ENCODE assay signal across 28 cellular contexts in the genomic region with DNA sequence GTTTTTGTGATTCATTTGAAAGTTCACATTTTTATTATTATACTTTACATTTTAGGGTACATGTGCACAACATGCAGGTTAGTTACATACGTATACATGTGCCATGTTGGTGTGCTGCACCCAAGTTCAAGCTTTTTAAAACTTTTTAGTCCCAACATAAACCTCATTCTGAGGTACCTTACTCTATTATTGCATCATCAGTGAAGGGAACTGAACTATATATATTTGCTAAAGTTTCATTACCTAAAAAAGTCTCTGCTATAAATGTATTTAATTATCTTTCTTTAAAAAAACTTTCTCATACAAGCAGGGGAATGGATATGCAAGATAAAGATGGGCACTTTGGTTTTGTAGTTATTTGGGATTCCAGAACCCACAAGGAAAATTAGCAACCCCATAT.
"Had no signal": no experiment of that assay in that cellular context is flagged by ENCODE, and none has a peak within 500 bp of the region (broad histone marks: within the 10 kb centered on the region; RNA-seq: fewer than 3 reads in every experiment).

No MANE protein-coding gene starts in this region.

- H3K4me2 ChIP-seq: neural progenitor cell had no signal

- H3K79me2 ChIP-seq: parathyroid adenoma had no signal

- H3K9ac ChIP-seq: neural progenitor cell, parathyroid adenoma had no signal

- H3K9me3 ChIP-seq: ovary, psoas muscle, suprapubic skin, testis, tibial artery, transverse colon, upper lobe of right lung, uterus had no signal

- H3K36me3 ChIP-seq: neural progenitor cell, ovary, spleen, suprapubic skin, tibial artery, transverse colon, upper lobe of right lung, uterus had no signal

- H3K4me3 ChIP-seq: neural progenitor cell, ovary, psoas muscle, skin epidermis, smooth muscle cell, spleen, suprapubic skin, testis, tibial artery, transverse colon, upper lobe of right lung, uterus had no signal

- H3K27me3 ChIP-seq: neural progenitor cell, ovary, spleen, suprapubic skin, testis, tibial artery, transverse colon, upper lobe of right lung, uterus had no signal

- ATAC-seq: natural killer cell; psoas muscle; right cardiac atrium; sciatic nerve; stimulated activated memory B cell treated with anti-CD40 and anti-IgM and Interleukin-4, amounts not matched to agents 10 μg/mL and 1 μg/mL and 100 μg/mL, for 72 hours; stimulated activated naive CD8-positive, alpha-beta T cell treated with anti-CD3 and anti-CD28 coated beads, Interleukin-15, amount 100 ng/mL, for 72 hours; stimulated activated naive CD8-positive, alpha-beta T cell treated with anti-CD3 and anti-CD28 coated beads, Interleukin-15, Interleukin-2, amounts not matched to agents 100 U/mL and 50 U/mL, for 24 hours; upper lobe of right lung had no signal

- H3K27ac ChIP-seq: neural progenitor cell, ovary, parathyroid adenoma, psoas muscle, skin epidermis, spleen, suprapubic skin, testis, tibial artery, transverse colon, upper lobe of right lung, uterus had no signal

- DNase-seq: natural killer cell; occipital lobe; ovary; posterior cingulate gyrus; psoas muscle; right cardiac atrium; spleen; stimulated activated CD4-positive, alpha-beta T cell treated with anti-CD3 and anti-CD28 coated beads, Interleukin-12 subunit alpha, Interleukin-12 subunit beta, amount 100 ng/mL, for 4 hours; stimulated activated CD4-positive, alpha-beta T cell treated with anti-CD3 and anti-CD28 coated beads, Interleukin-1b, Interleukin-23, amount 100 ng/mL, for 48 hours; stimulated activated CD4-positive, alpha-beta T cell treated with anti-CD3 and anti-CD28 coated beads, Interleukin-4, amount 100 ng/mL, for 1 hour; stimulated activated CD4-positive, alpha-beta T cell treated with anti-CD3 and anti-CD28 coated beads, Interleukin-4, amount 100 ng/mL, for 4 hours; stimulated activated CD8-positive, alpha-beta memory T cell treated with anti-CD3 and anti-CD28 coated beads, Interleukin-4, amount 100 ng/mL, for 48 hours; stimulated activated naive CD4-positive, alpha-beta T cell; stimulated activated naive CD8-positive, alpha-beta T cell treated with anti-CD3 and anti-CD28 coated beads, Interleukin-15, amount 100 ng/mL, for 72 hours; stimulated activated naive CD8-positive, alpha-beta T cell treated with anti-CD3 and anti-CD28 coated beads, Interleukin-15, Interleukin-2, amounts not matched to agents 100 U/mL and 50 U/mL, for 24 hours; substantia nigra; testis; tibial artery; transverse colon; upper lobe of right lung; uterus had no signal

- H3K4me1 ChIP-seq: neural progenitor cell, parathyroid adenoma, psoas muscle, spleen, suprapubic skin, testis, tibial artery, transverse colon, upper lobe of right lung, uterus had no signal

- H2AFZ ChIP-seq: neural progenitor cell, parathyroid adenoma had no signal
